Comparison of ENCODE assay signal across 7 cellular contexts in genomic region chr10:73781548-73781878, GRCh38. TPM values are rescaled to one million over a fixed set of nuclear protein-coding genes. Genes with fewer than 3 reads are reported as not detected.
DNase-seq lines count a peak whose midpoint lies in the region; ATAC-seq and TF ChIP-seq lines count a peak whose summit lies in the region.

No MANE protein-coding gene starts in this region.

- intact Hi-C loops in activated CD8-positive, alpha-beta T cell treated with anti-CD3 and anti-CD28 coated beads for 36 hours (cut with micrococcal nuclease): loop anchor here (5.0 kb wide), 1 partner anchor 39 kb away; the partner anchor contains the start of gene SEC24C

- POLR2A ChIA-PET in activated CD8-positive, alpha-beta T cell treated with anti-CD3 and anti-CD28 coated beads for 36 hours (lab: Charles Lee): interaction anchor here (1.3 to 11.7 kb wide), 6 partner anchors 12 to 97 kb away, joined by 4 to 112 read pairs (median 6); a partner anchor contains a TSS

- H3K4me1 Mint-ChIP-seq in HFFc6 (ENCODE audit: low read depth) (peaks cover 40% of the 10 kb centered on the region), immature natural killer cell (peaks cover 62 to 77% of the 10 kb centered on the region in 2 donors)
- H3K4me1 Mint-ChIP-seq in activated CD8-positive, alpha-beta T cell treated with anti-CD3 and anti-CD28 coated beads for 36 hours (ENCODE audit: low read depth): peaks cover 41% of the 10 kb centered on the region

- H3K27ac ChIP-seq in substantia nigra (ENCODE audit: low read depth, low read length, poor library complexity, severe bottlenecking): peak overlapping the region; percentile 89

- H3K4me3 Mint-ChIP-seq in HFFc6 (peak overlapping the region; percentile 96), immature natural killer cell (peak overlapping the region; percentile 91 to 100 (median 99))
- peak overlapping the region; percentile 85 for H3K4me3 Mint-ChIP-seq in activated CD8-positive, alpha-beta T cell treated with anti-CD3 and anti-CD28 coated beads for 36 hours

- no peak for TF ChIP-seq CTCF in HFFc6 (IDR thresholded peaks at IDR 0.05)
- TF ChIP-seq CTCF in activated CD8-positive, alpha-beta T cell treated with anti-CD3 and anti-CD28 coated beads for 36 hours (IDR thresholded peaks at IDR 0.05): no peak

- ATAC-seq in activated CD8-positive, alpha-beta T cell treated with anti-CD3 and anti-CD28 coated beads for 36 hours: no peak

- CTCF ChIA-PET in activated CD8-positive, alpha-beta T cell treated with anti-CD3 and anti-CD28 coated beads for 36 hours (lab: Charles Lee): interaction anchor here (1.1 to 5.0 kb wide), 7 partner anchors 9 to 98 kb away, joined by 3 to 30 read pairs (median 7); a partner anchor contains a TSS

- H3K27me3 Mint-ChIP-seq in HFFc6 (ENCODE audit: insufficient read depth) (peaks cover 4% of the 10 kb centered on the region; the same call in 1 of the 2 replicates), immature natural killer cell (ENCODE audit: low read depth in 3 of 3) (peaks cover 12 to 21% (median 16%) of the 10 kb centered on the region in 3 donors)
- no peaks in the 10 kb centered on the region for H3K27me3 Mint-ChIP-seq in activated CD8-positive, alpha-beta T cell treated with anti-CD3 and anti-CD28 coated beads for 36 hours

- peak overlapping the region; percentile 94 for H3K27ac Mint-ChIP-seq in HFFc6
- H3K27ac Mint-ChIP-seq in activated CD8-positive, alpha-beta T cell treated with anti-CD3 and anti-CD28 coated beads for 36 hours: peak overlapping the region; percentile 94
- peak overlapping the region; percentile 92 to 99 (median 98) for H3K27ac Mint-ChIP-seq in immature natural killer cell

- H3K36me3 Mint-ChIP-seq in HFFc6 (ENCODE audit: low read depth): peaks cover 17% of the 10 kb centered on the region
- H3K36me3 Mint-ChIP-seq in activated CD8-positive, alpha-beta T cell treated with anti-CD3 and anti-CD28 coated beads for 36 hours (ENCODE audit: low read depth): peaks cover 31% of the 10 kb centered on the region
- H3K36me3 Mint-ChIP-seq in immature natural killer cell: peaks cover 8 to 9% (median 9%) of the 10 kb centered on the region in 3 donors

- no peak for DNase-seq in HFFc6
- DNase-seq in activated CD8-positive, alpha-beta T cell treated with anti-CD3 and anti-CD28 coated beads for 36 hours: no peak
- no peak for DNase-seq in immature natural killer cell
- DNase-seq in substantia nigra (lab: John Stamatoyannopoulos, UW): no peak
- no peak for DNase-seq in anterior cingulate cortex (lab: John Stamatoyannopoulos, UW)
- DNase-seq in activated CD4-positive, CD25-positive, alpha-beta regulatory T cell (lab: John Stamatoyannopoulos, UW): no peak
- no peak for DNase-seq in stimulated activated CD4-positive, alpha-beta T cell treated with anti-CD3 and anti-CD28 coated beads, Interleukin-4, amount 100 ng/mL, for 24 hours

- no peaks in the 10 kb centered on the region for H3K9me3 Mint-ChIP-seq in HFFc6
- H3K9me3 Mint-ChIP-seq in activated CD8-positive, alpha-beta T cell treated with anti-CD3 and anti-CD28 coated beads for 36 hours: no peaks in the 10 kb centered on the region
- no peaks in the 10 kb centered on the region for H3K9me3 Mint-ChIP-seq in immature natural killer cell

RNA-seq across cellular contexts. Expression of gene CHCHD1, which starts 0.3 kb away (rescaled TPM):
- 10 to 100 TPM; 27.1 to 34.7 (median 30.6) TPM for total RNA-seq in HFFc6 (2021; fragmentation: NEBNext Ultra II Directional; extraction: Animal tissue kit (Norgen Biotek cat#: 25700))
- total RNA-seq in activated CD8-positive, alpha-beta T cell treated with anti-CD3 and anti-CD28 coated beads for 36 hours: 10 to 100 TPM; 28.9 to 33.0 TPM
- 10 to 100 TPM; 24.8 to 46.9 (median 42.7) TPM for polyA plus RNA-seq in immature natural killer cell

RNA-seq across cellular contexts. Expression of gene ZSWIM8, which starts 3.9 kb away (rescaled TPM):
- total RNA-seq in HFFc6 (2021; fragmentation: NEBNext Ultra II Directional; extraction: Animal tissue kit (Norgen Biotek cat#: 25700)): 10 to 100 TPM; 47.2 to 62.6 (median 55.3) TPM
- 10 to 100 TPM; 30.0 to 41.0 TPM for total RNA-seq in activated CD8-positive, alpha-beta T cell treated with anti-CD3 and anti-CD28 coated beads for 36 hours
- polyA plus RNA-seq in immature natural killer cell: 10 to 100 TPM in 2 of 3 donors, 1 to 10 TPM in 1; 7.3 to 44.7 (median 14.8) TPM

RNA-seq across cellular contexts. Expression of gene NDST2, which starts 29.9 kb away (rescaled TPM):
- total RNA-seq in HFFc6 (2021; fragmentation: NEBNext Ultra II Directional; extraction: Animal tissue kit (Norgen Biotek cat#: 25700)): 10 to 100 TPM; 18.9 to 21.5 (median 20.3) TPM
- 10 to 100 TPM; 51.1 to 53.5 TPM for total RNA-seq in activated CD8-positive, alpha-beta T cell treated with anti-CD3 and anti-CD28 coated beads for 36 hours
- 10 to 100 TPM; 10.6 to 29.9 (median 10.7) TPM for polyA plus RNA-seq in immature natural killer cell

RNA-seq across cellular contexts. Expression of gene SEC24C, which starts 37.3 kb away (rescaled TPM):
- 100 to 1,000 TPM in 1 of 6 experiments, 10 to 100 TPM in 5; 90.8 to 108 (median 97.7) TPM for total RNA-seq in HFFc6 (2021; fragmentation: NEBNext Ultra II Directional; extraction: Animal tissue kit (Norgen Biotek cat#: 25700))
- total RNA-seq in activated CD8-positive, alpha-beta T cell treated with anti-CD3 and anti-CD28 coated beads for 36 hours: 10 to 100 TPM; 87.5 to 88.7 TPM
- 10 to 100 TPM; 15.5 to 77.7 (median 21.3) TPM for polyA plus RNA-seq in immature natural killer cell
